16 cellular contexts compared by ENCODE assay signal in genomic region chr13:114059428-114059827, GRCh38.
DNase-seq lines count a peak whose midpoint lies in the region; ATAC-seq, FAIRE-seq and TF ChIP-seq lines count a peak whose summit lies in the region.
"Had no signal": no experiment of that assay in that cellular context is flagged by ENCODE, and none has a peak within 500 bp of the region (broad histone marks: within the 10 kb centered on the region; RNA-seq: fewer than 3 reads in every experiment).

No MANE protein-coding gene starts in this region.

- H3K79me2 ChIP-seq in smooth muscle cell (ENCODE audit: low read depth) = peaks cover 85% of the 10 kb centered on the region

- H3K4ac ChIP-seq in neuronal stem cell (ENCODE audit: low read length) = peak overlapping the region; percentile 90

- POLR2A ChIA-PET in HEK293 (lab: Yijun Ruan, JAX) = no interaction called here

- peaks cover 16% of the 10 kb centered on the region for H3F3A ChIP-seq in smooth muscle cell (ENCODE audit: low read depth)

- H2BK5ac ChIP-seq in neuronal stem cell (ENCODE audit: low read length) = peak overlapping the region; percentile 73

- H3K36me3 ChIP-seq in HEK293 (ENCODE audit: control insufficient read depth in 2 of 2, insufficient read depth in 1 of 2, low read length in 2 of 2) (peaks cover 0 to 3% of the 10 kb centered on the region in 2 experiments; a peak in 1 of 3 replicates), bronchial epithelial cell (ENCODE audit: control insufficient read depth, insufficient read depth, low read length) (no peaks in the 10 kb centered on the region), neuronal stem cell (replicated peaks in 1 of 2; ENCODE audit: control insufficient read depth in 2 of 2, insufficient read depth in 2 of 2, low read length in 2 of 2) (peaks cover 9 to 22% of the 10 kb centered on the region in 2 donors), smooth muscle cell (ENCODE audit: low read depth) (no peaks in the 10 kb centered on the region)

- H3K9ac ChIP-seq in neuronal stem cell (ENCODE audit: low read depth, low read length, poor library complexity) (peak overlapping the region; percentile 7), smooth muscle cell (ENCODE audit: low read depth) (no peak overlapping the region)

- H4K8ac ChIP-seq in neuronal stem cell (ENCODE audit: low read depth, low read length) = no peak overlapping the region

- H3K4me3 ChIP-seq in HEK293 (ENCODE audit: low read depth, low read length) (no peak overlapping the region), bronchial epithelial cell (ENCODE audit: low read depth, low read length) (no peak overlapping the region), neuronal stem cell (ENCODE audit: low read length in 2 of 2) (no peak overlapping the region), smooth muscle cell (no peak overlapping the region)
- H3K4me3 ChIP-seq: spleen, suprapubic skin had no signal

- peaks cover 14% of the 10 kb centered on the region for H3K79me1 ChIP-seq in neuronal stem cell (ENCODE audit: low read depth, low read length)

- H2AK5ac ChIP-seq in neuronal stem cell (ENCODE audit: low read depth, low read length) = peak overlapping the region; percentile 88

- no peaks in the 10 kb centered on the region for H3K9me3 Mint-ChIP-seq in activated T-cell treated with anti-CD3 and anti-CD28 coated beads, Interleukin-2, amount 50 U/mL, for 24 hours

- H3K4me1 Mint-ChIP-seq in activated T-cell treated with anti-CD3 and anti-CD28 coated beads, Interleukin-2, amount 50 U/mL, for 24 hours (ENCODE audit: low read depth) = peaks cover 68% of the 10 kb centered on the region

- H3K27ac ChIP-seq in HEK293 (ENCODE audit: extremely low read depth, low read depth, low read length) (no peak overlapping the region), neuronal stem cell (replicated peaks; ENCODE audit: low read length) (no peak overlapping the region), smooth muscle cell (ENCODE audit: low read depth) (no peak overlapping the region)
- H3K27ac ChIP-seq: suprapubic skin had no signal

- H2BK15ac ChIP-seq in neuronal stem cell (ENCODE audit: low read length) = peak overlapping the region; percentile 65

- 0 out of 2 replicates have a peak, but pooled peaks cover 1% of the 10 kb centered on the region for H3K4me1 ChIP-seq in HEK293 (ENCODE audit: control insufficient read depth, insufficient read depth, low read length)
- peaks cover 16 to 26% of the 10 kb centered on the region in 2 donors for H3K4me1 ChIP-seq in neuronal stem cell (ENCODE audit: control insufficient read depth in 2 of 2, insufficient read depth in 1 of 2, low read depth in 1 of 2, low read length in 2 of 2)
- peaks cover 29% of the 10 kb centered on the region for H3K4me1 ChIP-seq in smooth muscle cell (ENCODE audit: low read depth)

- no peak overlapping the region for H2BK120ac ChIP-seq in neuronal stem cell (ENCODE audit: low read depth, low read length)

- H2BK12ac ChIP-seq in neuronal stem cell (ENCODE audit: low read length) = peak overlapping the region; percentile 92

- peaks cover 62% of the 10 kb centered on the region for H4K20me1 ChIP-seq in smooth muscle cell (ENCODE audit: low read depth)

- H3K27me3 ChIP-seq in bronchial epithelial cell (ENCODE audit: control insufficient read depth, insufficient read depth, low read length) = no peaks in the 10 kb centered on the region
- H3K27me3 ChIP-seq in neuronal stem cell (ENCODE audit: control insufficient read depth in 3 of 3, insufficient read depth in 3 of 3, low read depth in 1 of 3, low read length in 3 of 3) = no peaks in the 10 kb centered on the region
- no peaks in the 10 kb centered on the region for H3K27me3 ChIP-seq in smooth muscle cell (ENCODE audit: low read depth)
- H3K27me3 ChIP-seq: spleen, suprapubic skin had no signal

- FAIRE-seq in bronchial epithelial cell (lab: Jason Lieb, UNC) = peak; percentile 36
- FAIRE-seq: colon, GM18507, TTC549 had no signal

- H3K4me2 ChIP-seq in neuronal stem cell (ENCODE audit: insufficient read depth, low read length, poor library complexity, severe bottlenecking) (no peak overlapping the region), smooth muscle cell (no peak overlapping the region)

- no peak for DNase-seq in activated T-cell treated with anti-CD3 and anti-CD28 coated beads, Interleukin-2, amount 50 U/mL, for 24 hours
- no peak for DNase-seq in activated T-cell treated with anti-CD3 and anti-CD28 coated beads, Interleukin-2, amount 50 U/mL, for 48 hours
- DNase-seq in bronchial epithelial cell (ENCODE audit: low read depth) = no peak
- no peak for DNase-seq in neuronal stem cell (ENCODE audit: low spot score)
- DNase-seq in smooth muscle cell (lab: John Stamatoyannopoulos, UW; ENCODE audit: unreplicated experiment) = no peak
- DNase-seq: activated naive CD4-positive, alpha-beta T cell; NCI-H1417 treated with DMSO at 0.1 percent for 48 hours; NCI-H524; spleen had no signal

- no peak overlapping the region for H3K4me3 Mint-ChIP-seq in activated T-cell treated with anti-CD3 and anti-CD28 coated beads, Interleukin-2, amount 50 U/mL, for 24 hours

- peak overlapping the region; percentile 77 for H3K27ac Mint-ChIP-seq in activated T-cell treated with anti-CD3 and anti-CD28 coated beads, Interleukin-2, amount 50 U/mL, for 24 hours

- H3K27me3 Mint-ChIP-seq in activated T-cell treated with anti-CD3 and anti-CD28 coated beads, Interleukin-2, amount 50 U/mL, for 24 hours = no peaks in the 10 kb centered on the region

- peak overlapping the region; percentile 94 for H3K18ac ChIP-seq in neuronal stem cell (ENCODE audit: low read length)

- no peaks in the 10 kb centered on the region for H3K9me3 ChIP-seq in HEK293 (ENCODE audit: control insufficient read depth, insufficient read depth, low read depth, low read length)
- peaks cover 0 to 7% of the 10 kb centered on the region in 2 donors for H3K9me3 ChIP-seq in neuronal stem cell (replicated peaks in 1 of 2; ENCODE audit: control insufficient read depth in 2 of 2, insufficient read depth in 1 of 2, low read depth in 1 of 2, low read length in 2 of 2)
- no peaks in the 10 kb centered on the region for H3K9me3 ChIP-seq in smooth muscle cell (replicated peaks; ENCODE audit: low read depth)
- H3K9me3 ChIP-seq: spleen, suprapubic skin had no signal

- no CpG with 5 or more reads among the region's 16 CpGs for WGBS in neuronal stem cell (ENCODE audit: extremely low coverage in 2 of 2, insufficient read length in 2 of 2, insufficient replicate concordance in 1 of 2), 2 donors
- 95% methylated on average over 16 of the region's 16 CpGs for WGBS in smooth muscle cell (ENCODE audit: low lambda C conversion rate)

- peaks cover 69% of the 10 kb centered on the region for H3K36me3 Mint-ChIP-seq in activated T-cell treated with anti-CD3 and anti-CD28 coated beads, Interleukin-2, amount 50 U/mL, for 24 hours (ENCODE audit: low read depth)

- H3K23ac ChIP-seq in neuronal stem cell (ENCODE audit: low read depth, low read length, poor library complexity) = peak overlapping the region; percentile 82

- H4K91ac ChIP-seq in neuronal stem cell (ENCODE audit: low read depth, low read length, poor library complexity) = peak overlapping the region; percentile 98

- no peak for ATAC-seq in GM18868 (IDR thresholded peaks at IDR 0.05; ENCODE audit: unreplicated experiment)
- ATAC-seq in HG02840 (IDR thresholded peaks at IDR 0.05; ENCODE audit: low FRiP score, unreplicated experiment) = no peak

- H2AFZ ChIP-seq in neuronal stem cell (ENCODE audit: low read length) (no peak overlapping the region), smooth muscle cell (ENCODE audit: low read depth) (no peak overlapping the region)

- TF ChIP-seq CTCF in HEK293 (tag by site-specific recombination; IDR thresholded peaks at IDR 0.05) (no peak), bronchial epithelial cell (IDR thresholded peaks at IDR 0.05; ENCODE audit: insufficient read depth, low read length, severe bottlenecking) (no peak), smooth muscle cell (IDR thresholded peaks at IDR 0.05; ENCODE audit: borderline replicate concordance, insufficient read depth, poor library complexity, severe bottlenecking) (no peak)

- H3K14ac ChIP-seq in neuronal stem cell (ENCODE audit: low read length) = no peak overlapping the region

- CTCF ChIA-PET in HEK293 (lab: Yijun Ruan, JAX) = no interaction called here

TF ChIP-seq in HEK293, 187 proteins besides CTCF, POLR2A, EP300 and RAD21:
- TF ChIP-seq KLF8 (tag by site-specific recombination; IDR thresholded peaks at IDR 0.05) (no peak), ZNF433 (tag by site-specific recombination; IDR thresholded peaks at IDR 0.05; ENCODE audit: low read depth) (no peak), ZNF626 (tag by site-specific recombination; IDR thresholded peaks at IDR 0.05) (no peak), ZFP37 (tag by site-specific recombination; IDR thresholded peaks at IDR 0.05) (no peak), HIC1 (tag by site-specific recombination; IDR thresholded peaks at IDR 0.05) (peak; percentile 25; the same call in 1 of the 2 replicates), ZNF18 (tag by site-specific recombination; IDR thresholded peaks at IDR 0.05) (no peak)
